Comparison of ENCODE assay signal across 29 cellular contexts in the genomic region with DNA sequence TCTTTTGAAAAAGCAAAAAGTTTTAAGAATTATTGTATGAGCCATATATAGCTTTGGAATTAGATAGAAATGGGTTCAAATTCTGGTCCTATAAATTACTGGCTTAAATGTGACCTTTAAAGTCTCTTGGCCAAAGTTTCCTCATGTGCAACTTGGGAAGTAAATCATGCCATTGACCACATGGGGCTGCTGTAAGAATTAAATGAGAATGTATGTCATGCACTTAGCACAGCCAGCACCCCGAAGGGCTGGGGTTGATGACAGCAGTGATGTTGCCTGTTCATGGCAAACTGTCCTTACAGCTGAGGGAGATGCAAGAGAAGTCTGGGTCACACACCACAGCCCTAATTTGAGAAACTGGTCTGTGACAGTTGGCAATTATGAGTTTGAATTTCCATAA.
DNase-seq lines count a peak whose midpoint lies in the region; TF ChIP-seq lines count a peak whose summit lies in the region.
"Had no signal": no experiment of that assay in that cellular context is flagged by ENCODE, and none has a peak within 500 bp of the region (broad histone marks: within the 10 kb centered on the region; RNA-seq: fewer than 3 reads in every experiment).

No MANE protein-coding gene starts in this region.

- no peaks in the 10 kb centered on the region for H3K36me3 ChIP-seq in smooth muscle cell (ENCODE audit: low read depth)
- H3K36me3 ChIP-seq: brain microvascular endothelial cell, colonic mucosa, esophagus muscularis mucosa, gastroesophageal sphincter, lower lobe of right lung, SJCRH30, transverse colon had no signal

- H3K9me3 Mint-ChIP-seq in chondrocyte (ENCODE audit: low read depth), result no peaks in the 10 kb centered on the region
- H3K9me3 Mint-ChIP-seq: activated CD4-positive, alpha-beta T cell treated with anti-CD3 and anti-CD28 coated beads, Interleukin-2, amount 10 ng/mL, durations not matched to agents 24 days and 14 days; CD8-positive, alpha-beta T cell; GM23338; nephron; stimulated activated naive CD8-positive, alpha-beta T cell treated with anti-CD3 and anti-CD28 coated beads, Interleukin-15, Interleukin-2, amounts not matched to agents 100 ng/mL and 50 ng/mL, for 24 hours had no signal

- no peaks in the 10 kb centered on the region for H3K36me3 Mint-ChIP-seq in chondrocyte (ENCODE audit: low read depth)
- H3K36me3 Mint-ChIP-seq: CD8-positive, alpha-beta T cell had no signal

- no peaks in the 10 kb centered on the region for H3K9me3 ChIP-seq in smooth muscle cell (replicated peaks; ENCODE audit: low read depth)
- H3K9me3 ChIP-seq: colonic mucosa, esophagus muscularis mucosa, gastroesophageal sphincter, lower lobe of right lung, mucosa of descending colon, SJCRH30, transverse colon had no signal

- H3K27ac Mint-ChIP-seq in chondrocyte (ENCODE audit: unreplicated experiment), result no peak overlapping the region
- H3K27ac Mint-ChIP-seq: activated CD4-positive, alpha-beta T cell treated with anti-CD3 and anti-CD28 coated beads, Interleukin-2, amount 10 ng/mL, durations not matched to agents 24 days and 14 days; CD8-positive, alpha-beta T cell; GM23338; stimulated activated naive CD8-positive, alpha-beta T cell treated with anti-CD3 and anti-CD28 coated beads, Interleukin-15, Interleukin-2, amounts not matched to agents 100 ng/mL and 50 ng/mL, for 24 hours had no signal

- peak overlapping the region; percentile 45 for H3K27ac ChIP-seq in smooth muscle cell (ENCODE audit: low read depth)
- H3K27ac ChIP-seq: brain microvascular endothelial cell, colonic mucosa, lower lobe of right lung, SJCRH30, transverse colon, VCaP had no signal

- H3K4me2 ChIP-seq in smooth muscle cell, result peak overlapping the region; percentile 10
- H3K4me2 ChIP-seq: GM23338 had no signal

- no peak overlapping the region for H3K4me3 Mint-ChIP-seq in chondrocyte (ENCODE audit: unreplicated experiment)
- H3K4me3 Mint-ChIP-seq: activated CD4-positive, alpha-beta T cell treated with anti-CD3 and anti-CD28 coated beads, Interleukin-2, amount 10 ng/mL, durations not matched to agents 24 days and 14 days; CD8-positive, alpha-beta T cell; GM23338; nephron; stimulated activated naive CD8-positive, alpha-beta T cell treated with anti-CD3 and anti-CD28 coated beads, Interleukin-15, Interleukin-2, amounts not matched to agents 100 ng/mL and 50 ng/mL, for 24 hours had no signal

- H3K79me2 ChIP-seq in smooth muscle cell (ENCODE audit: low read depth), result peaks cover 29% of the 10 kb centered on the region

- TF ChIP-seq CTCF in chondrocyte (IDR thresholded peaks at IDR 0.05), result peak; percentile 32
- TF ChIP-seq CTCF in smooth muscle cell (IDR thresholded peaks at IDR 0.05; ENCODE audit: borderline replicate concordance, insufficient read depth, poor library complexity, severe bottlenecking), result no peak

- H3K27me3 Mint-ChIP-seq in chondrocyte (ENCODE audit: low read depth), result no peaks in the 10 kb centered on the region
- H3K27me3 Mint-ChIP-seq: activated CD4-positive, alpha-beta T cell treated with anti-CD3 and anti-CD28 coated beads, Interleukin-2, amount 10 ng/mL, durations not matched to agents 24 days and 14 days had no signal

- H3K4me1 Mint-ChIP-seq in chondrocyte (ENCODE audit: low read depth), result peaks cover 14% of the 10 kb centered on the region
- H3K4me1 Mint-ChIP-seq: activated CD4-positive, alpha-beta T cell treated with anti-CD3 and anti-CD28 coated beads, Interleukin-2, amount 10 ng/mL, durations not matched to agents 24 days and 14 days had no signal

- no peak overlapping the region for H3K4me3 ChIP-seq in smooth muscle cell
- H3K4me3 ChIP-seq: colonic mucosa, esophagus muscularis mucosa, gastroesophageal sphincter, GM23338, lower lobe of right lung, mucosa of descending colon, SJCRH30, transverse colon had no signal

- peaks cover 28% of the 10 kb centered on the region for H4K20me1 ChIP-seq in smooth muscle cell (ENCODE audit: low read depth)

- peak; percentile 40 for DNase-seq in HCEC 1CT
- DNase-seq in M059J (ENCODE audit: low read depth), result peak; percentile 14
- no peak for DNase-seq in chondrocyte (ENCODE audit: low spot score)
- DNase-seq in smooth muscle cell (lab: John Stamatoyannopoulos, UW; ENCODE audit: unreplicated experiment), result no peak
- no peak for DNase-seq in iPS-NIHi7 (ENCODE audit: extremely low spot score)
- no peak for DNase-seq in NCI-H82 (lab: John Stamatoyannopoulos, UW)
- no peak for DNase-seq in ecto neural progenitor cell (ENCODE audit: low spot score)
- DNase-seq: activated CD4-positive, alpha-beta T cell treated with anti-CD3 and anti-CD28 coated beads, Interleukin-2, amount 10 ng/mL, durations not matched to agents 24 days and 14 days; activated naive CD4-positive, alpha-beta T cell treated with Interleukin-2 at 50 U/mL for 16 hours; activated T-cell treated with anti-CD3 and anti-CD28 coated beads, Interleukin-2, amount 50 U/mL, for 48 hours; brain microvascular endothelial cell; CD8-positive, alpha-beta T cell; colonic mucosa; islet precursor cell; lower lobe of right lung; mucosa of descending colon; NCI-H2081 treated with DMSO at 0.1 percent for 48 hours; NCI-H345; PC-3; SJCRH30; stimulated activated CD4-positive, alpha-beta T cell treated with anti-CD3 and anti-CD28 coated beads, Interleukin-15, amount 100 ng/mL, for 24 hours; T-helper 2 cell; transverse colon had no signal

- 83% methylated on average over 1 of the region's 1 CpG for WGBS in smooth muscle cell (ENCODE audit: low lambda C conversion rate)

- no peak overlapping the region for H3K9ac ChIP-seq in smooth muscle cell (ENCODE audit: low read depth)

- no peaks in the 10 kb centered on the region for H3K27me3 ChIP-seq in smooth muscle cell (ENCODE audit: low read depth)
- H3K27me3 ChIP-seq: brain microvascular endothelial cell, colonic mucosa, esophagus muscularis mucosa, gastroesophageal sphincter, transverse colon had no signal

- H3K4me1 ChIP-seq in smooth muscle cell (ENCODE audit: low read depth), result no peaks in the 10 kb centered on the region
- H3K4me1 ChIP-seq: colonic mucosa, SJCRH30 had no signal

- H3F3A ChIP-seq in smooth muscle cell (ENCODE audit: low read depth), result no peaks in the 10 kb centered on the region

- H2AFZ ChIP-seq in smooth muscle cell (ENCODE audit: low read depth), result no peak overlapping the region
- H2AFZ ChIP-seq: GM23338 had no signal

Comparison
In these comparisons a context has a peak if more than half of its experiments do, and no peak if none do; other contexts are left out.
1. DNase-seq: peak in HCEC 1CT (single experiment) and M059J (single experiment); none in chondrocyte (single experiment), smooth muscle cell (single experiment), iPS-NIHi7 (single experiment), NCI-H82 (single experiment) and ecto neural progenitor cell (single experiment).